In the genomic region with DNA sequence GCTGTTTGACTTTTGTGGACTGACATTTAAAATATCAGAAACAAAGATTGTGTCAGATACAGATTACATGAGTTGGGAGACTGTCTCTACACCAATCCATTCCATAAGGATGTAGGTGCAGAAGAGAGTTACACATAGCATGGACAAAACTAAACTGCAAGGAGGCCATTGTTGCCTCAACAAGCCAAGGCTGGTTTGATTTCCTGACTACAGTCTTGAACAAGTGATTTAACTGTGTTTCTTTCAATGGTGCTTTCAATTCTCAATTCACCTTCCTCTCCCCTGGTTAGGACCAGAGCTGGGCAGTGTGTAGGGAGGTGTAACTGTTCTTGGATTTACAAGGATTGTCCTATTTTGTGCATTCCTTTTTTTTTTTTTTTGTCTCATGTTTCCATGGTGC, we compare ENCODE assay signal across 27 cellular contexts.
"Had no signal": no experiment of that assay in that cellular context is flagged by ENCODE, and none has a peak within 500 bp of the region (broad histone marks: within the 10 kb centered on the region; RNA-seq: fewer than 3 reads in every experiment).

No MANE protein-coding gene starts in this region.

- H3K27me3 ChIP-seq: colonic mucosa, dorsolateral prefrontal cortex, esophagus muscularis mucosa, esophagus squamous epithelium, foreskin keratinocyte, gastrocnemius medialis, gastroesophageal sphincter, heart left ventricle, heart right ventricle had no signal

- H3K27me3 Mint-ChIP-seq: dendritic cell treated with granulocyte-macrophage colony-stimulating factor and Interleukin-4, amounts not matched to agents 40 ng/mL and 50 ng/mL, for 4 days; effector memory CD8-positive, alpha-beta T cell had no signal

- H3K9me3 ChIP-seq: colonic mucosa, esophagus muscularis mucosa, esophagus squamous epithelium, gastrocnemius medialis, gastroesophageal sphincter had no signal

- H3K36me3 ChIP-seq: colonic mucosa, esophagus squamous epithelium, gastrocnemius medialis, heart left ventricle, heart right ventricle had no signal

- DNase-seq: colonic mucosa; cortex of kidney; dermis blood vessel endothelial cell; dorsolateral prefrontal cortex; effector CD4-positive, alpha-beta T cell; effector CD8-positive, alpha-beta T cell; effector memory CD4-positive, alpha-beta T cell; effector memory CD8-positive, alpha-beta T cell; erythroblast; esophagus squamous epithelium; foreskin fibroblast; foreskin keratinocyte; foreskin melanocyte; gastrocnemius medialis; glutamatergic neuron; head of caudate nucleus; heart left ventricle; heart right ventricle had no signal

- FAIRE-seq: colon, endometrium, endothelial cell of umbilical vein, frontal cortex had no signal

- H3K4me1 ChIP-seq: colonic mucosa, foreskin keratinocyte, gastrocnemius medialis, heart left ventricle, heart right ventricle had no signal

- H3K27ac ChIP-seq: colonic mucosa, coronary artery, epithelial cell of prostate, esophagus muscularis mucosa, esophagus squamous epithelium, foreskin keratinocyte, gastrocnemius medialis, gastroesophageal sphincter, heart left ventricle, heart right ventricle had no signal

- H3K4me3 Mint-ChIP-seq: dendritic cell treated with granulocyte-macrophage colony-stimulating factor and Interleukin-4, amounts not matched to agents 40 ng/mL and 50 ng/mL, for 4 days; effector memory CD8-positive, alpha-beta T cell had no signal

- H3K27ac Mint-ChIP-seq: dendritic cell treated with granulocyte-macrophage colony-stimulating factor and Interleukin-4, amounts not matched to agents 40 ng/mL and 50 ng/mL, for 4 days had no signal

- H3K4me3 ChIP-seq: colonic mucosa, coronary artery, dorsolateral prefrontal cortex, esophagus muscularis mucosa, esophagus squamous epithelium, gastrocnemius medialis, gastroesophageal sphincter, heart left ventricle, heart right ventricle had no signal

- ATAC-seq: effector memory CD8-positive, alpha-beta T cell; foreskin keratinocyte; gastrocnemius medialis; gastroesophageal sphincter; heart left ventricle; heart right ventricle had no signal
